ENCODE assay signal across 1 cellular context in genomic region chr20:18166939-18167338, GRCh38.
TF ChIP-seq lines count a peak whose summit lies in the region.

No MANE protein-coding gene starts in this region.

TF ChIP-seq in WTC11, 78 proteins besides CTCF, POLR2A, EP300 and RAD21 (continued from another document):
- TF ChIP-seq HMGXB4 (CRISPR knock-in tag; IDR thresholded peaks at IDR 0.05) (no peak), ATF2 (CRISPR knock-in tag; IDR thresholded peaks at IDR 0.05; ENCODE audit: borderline replicate concordance, low read depth) (no peak)
TF ChIP-seq in WTC11: peak in this region for 0.
